8 cellular contexts compared by ENCODE assay signal in genomic region chr16:79628501-79628975, GRCh38.
A peak's percentile ranks its signal among the peaks of the same experiment; 100 is the strongest.
DNase-seq lines count a peak whose midpoint lies in the region; ATAC-seq and TF ChIP-seq lines count a peak whose summit lies in the region.

No MANE protein-coding gene starts in this region.

- H3K9me3 Mint-ChIP-seq in stimulated activated memory B cell treated with anti-CD40 and anti-IgM and Interleukin-4, amounts not matched to agents 10 μg/mL and 1 μg/mL and 100 μg/mL, for 72 hours = no peaks in the 10 kb centered on the region

- peak; percentile 91 for ATAC-seq in GM18498 (IDR thresholded peaks at IDR 0.05; ENCODE audit: unreplicated experiment)
- ATAC-seq in HG02678 (IDR thresholded peaks at IDR 0.05; ENCODE audit: unreplicated experiment) = peak; percentile 92
- peak; percentile 83 for ATAC-seq in stimulated activated memory B cell treated with anti-CD40 and anti-IgM and Interleukin-4, amounts not matched to agents 10 μg/mL and 1 μg/mL and 100 μg/mL, for 72 hours

- H3K27ac Mint-ChIP-seq in stimulated activated memory B cell treated with anti-CD40 and anti-IgM and Interleukin-4, amounts not matched to agents 10 μg/mL and 1 μg/mL and 100 μg/mL, for 72 hours = no peak overlapping the region

- DNase-seq in RWPE1 (ENCODE audit: low spot score) (peak; percentile 88), choroid plexus epithelial cell (ENCODE audit: low read depth) (peak; percentile 94), GOT3 (lab: John Stamatoyannopoulos, UW) (no peak), amygdala (lab: John Stamatoyannopoulos, UW) (no peak), DMS 273 (lab: John Stamatoyannopoulos, UW; ENCODE audit: unreplicated experiment) (no peak)

- peaks cover 4% of the 10 kb centered on the region for H3K4me1 Mint-ChIP-seq in stimulated activated memory B cell treated with anti-CD40 and anti-IgM and Interleukin-4, amounts not matched to agents 10 μg/mL and 1 μg/mL and 100 μg/mL, for 72 hours

- H3K4me3 ChIP-seq in choroid plexus epithelial cell (ENCODE audit: low read depth, low read length) = no peak overlapping the region

- no peak for TF ChIP-seq CTCF in RWPE1 (conservative IDR thresholded peaks at IDR 0.05; ENCODE audit: low read depth)
- TF ChIP-seq CTCF in choroid plexus epithelial cell (conservative IDR thresholded peaks at IDR 0.05; ENCODE audit: low read depth, low read length) = no peak

- CTCF ChIA-PET in RWPE1 (lab: Yijun Ruan, JAX) = interaction anchor here (0.6 kb wide), 1 partner anchor 132 kb away, joined by 4 read pairs; no protein-coding TSS in a partner anchor

- POLR2A ChIA-PET in RWPE1 (lab: Yijun Ruan, JAX; ENCODE audit: low non-redundant PET) = no interaction called here

- no peak overlapping the region for H3K27ac ChIP-seq in RWPE1

- no peak overlapping the region for H3K4me3 Mint-ChIP-seq in stimulated activated memory B cell treated with anti-CD40 and anti-IgM and Interleukin-4, amounts not matched to agents 10 μg/mL and 1 μg/mL and 100 μg/mL, for 72 hours

- no peaks in the 10 kb centered on the region for H3K36me3 Mint-ChIP-seq in stimulated activated memory B cell treated with anti-CD40 and anti-IgM and Interleukin-4, amounts not matched to agents 10 μg/mL and 1 μg/mL and 100 μg/mL, for 72 hours

- H3K27me3 Mint-ChIP-seq in stimulated activated memory B cell treated with anti-CD40 and anti-IgM and Interleukin-4, amounts not matched to agents 10 μg/mL and 1 μg/mL and 100 μg/mL, for 72 hours = peaks cover 18% of the 10 kb centered on the region

Comparison
In these comparisons a context has a peak if more than half of its experiments do, and no peak if none do; other contexts are left out.
1. DNase-seq: peak in RWPE1 (single experiment) and choroid plexus epithelial cell (single experiment); none in GOT3 (single experiment), amygdala (0 of 56) and DMS 273 (single experiment).
2. Peak in every context shown above with its lines, with median percentiles within 50 percentile points of each other: ATAC-seq.